ENCODE assay signal across 36 cellular contexts in the genomic region with DNA sequence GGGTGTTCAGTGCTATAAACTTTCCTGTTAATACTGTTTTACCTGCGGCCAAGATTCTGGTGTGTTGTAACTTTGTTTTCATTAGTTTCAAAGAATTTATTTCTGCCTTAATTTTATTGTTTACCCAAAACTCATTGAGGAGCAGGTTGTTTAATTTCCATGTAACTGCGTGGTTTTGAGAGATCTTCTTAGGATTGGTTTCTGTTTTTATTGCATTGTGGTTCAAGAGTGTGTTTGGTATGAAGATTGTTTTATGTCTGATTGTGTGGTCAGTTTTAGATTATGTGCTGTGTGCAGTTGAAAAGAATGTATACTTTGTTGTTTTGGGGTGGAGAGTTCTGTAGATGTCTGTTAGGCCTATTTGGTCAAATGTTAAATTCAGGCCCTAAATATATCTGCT.
"Had no signal": no experiment of that assay in that cellular context is flagged by ENCODE, and none has a peak within 500 bp of the region (broad histone marks: within the 10 kb centered on the region; RNA-seq: fewer than 3 reads in every experiment).

No MANE protein-coding gene starts in this region.

- H3K27ac ChIP-seq: KMS-11 had no signal

- H3K27me3 ChIP-seq: MG63 had no signal

- H3K9ac ChIP-seq: KMS-11 had no signal

- H3K9me3 ChIP-seq: MG63 had no signal

- H3K36me3 ChIP-seq: MG63 had no signal

- H3K4me3 ChIP-seq: MG63 had no signal

- DNase-seq: Karpas-422, Kasumi-1, KG1, MG63, MM.1S, MV-4-11, NCI-H1048, NCI-H1092, NCI-H1092 treated with DMSO at 0.1 percent for 48 hours, NCI-H1105, NCI-H1105 treated with DMSO at 0.1 percent for 48 hours, NCI-H1417, NCI-H1417 treated with DMSO at 0.1 percent for 48 hours, NCI-H1436, NCI-H1436 treated with DMSO at 0.1 percent for 48 hours, NCI-H146, NCI-H1694, NCI-H1694 treated with DMSO at 0.1 percent for 48 hours, NCI-H187, NCI-H187 treated with DMSO at 0.1 percent for 48 hours, NCI-H1930, NCI-H2029, NCI-H2029 treated with DMSO at 0.1 percent for 48 hours, NCI-H2081, NCI-H2081 treated with DMSO at 0.1 percent for 48 hours, NCI-H2107, NCI-H2171, NCI-H2227 treated with DMSO at 0.1 percent for 48 hours, NCI-H226, NCI-H345, NCI-H446, NCI-H446 treated with DMSO at 0.1 percent for 48 hours, NCI-H510A, NCI-H510A treated with DMSO at 0.1 percent for 48 hours, NCI-H524 had no signal

- H3K4me2 ChIP-seq: KMS-11 had no signal
